14 cellular contexts compared by ENCODE assay signal in the genomic region with DNA sequence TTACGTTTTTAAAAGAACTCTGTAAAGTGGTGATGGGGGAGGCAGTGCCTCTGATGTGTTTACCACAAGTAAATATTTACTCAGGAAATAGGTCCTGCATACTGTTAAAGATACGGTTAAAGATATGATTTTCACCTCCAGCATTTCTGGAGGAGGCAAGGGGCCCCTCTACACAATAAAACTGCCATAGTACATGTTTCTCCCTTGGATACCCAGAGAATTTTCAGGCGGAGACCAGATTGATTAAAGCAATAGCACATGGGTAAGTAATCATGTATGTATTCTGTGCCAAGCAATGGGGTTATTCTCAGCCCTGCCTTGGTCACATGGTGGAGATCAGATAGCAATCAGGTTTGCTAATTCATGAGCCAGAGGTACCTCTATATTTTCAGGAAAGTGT. TPM values are rescaled to one million over a fixed set of nuclear protein-coding genes. Genes with fewer than 3 reads are reported as not detected.
A peak's percentile ranks its signal among the peaks of the same experiment; 100 is the strongest.
DNase-seq lines count a peak whose midpoint lies in the region; ATAC-seq, FAIRE-seq and TF ChIP-seq lines count a peak whose summit lies in the region.
"Had no signal": no experiment of that assay in that cellular context is flagged by ENCODE, and none has a peak within 500 bp of the region (broad histone marks: within the 10 kb centered on the region; RNA-seq: fewer than 3 reads in every experiment).

No MANE protein-coding gene starts in this region.

- H3K36me3 Mint-ChIP-seq in activated naive CD4-positive, alpha-beta T cell treated with anti-CD3 and anti-CD28 coated beads, Interleukin-2, amount 50 U/mL, for 24 hours = peaks cover 4% of the 10 kb centered on the region
- peaks cover 58% of the 10 kb centered on the region for H3K36me3 Mint-ChIP-seq in central memory CD8-positive, alpha-beta T cell (ENCODE audit: insufficient read depth)
- H3K36me3 Mint-ChIP-seq in type B pancreatic cell = peaks cover 6% of the 10 kb centered on the region
- H3K36me3 Mint-ChIP-seq: mesothelial cell of epicardium had no signal

- peak; percentile 63 for ATAC-seq in central memory CD8-positive, alpha-beta T cell (replicated peaks; ENCODE audit: extremely low read depth, poor library complexity, severe bottlenecking)
- no peak for ATAC-seq in HG03354 (IDR thresholded peaks at IDR 0.05; ENCODE audit: poor library complexity, severe bottlenecking, unreplicated experiment)
- ATAC-seq: psoas muscle had no signal

- H3K4me1 Mint-ChIP-seq in activated naive CD4-positive, alpha-beta T cell treated with anti-CD3 and anti-CD28 coated beads, Interleukin-2, amount 50 U/mL, for 24 hours = peaks cover 82% of the 10 kb centered on the region
- H3K4me1 Mint-ChIP-seq in central memory CD8-positive, alpha-beta T cell = peaks cover 50% of the 10 kb centered on the region
- H3K4me1 Mint-ChIP-seq in type B pancreatic cell (ENCODE audit: unreplicated experiment) = peaks cover 21% of the 10 kb centered on the region

- DNase-seq in activated naive CD4-positive, alpha-beta T cell (lab: John Stamatoyannopoulos, UW) = no peak
- DNase-seq in NCI-H748 (lab: John Stamatoyannopoulos, UW; ENCODE audit: unreplicated experiment) (peak; percentile 59), H54 (ENCODE audit: insufficient read length, low spot score) (no peak), type B pancreatic cell (ENCODE audit: extremely low spot score, unreplicated experiment) (no peak), glomerular visceral epithelial cell (ENCODE audit: extremely low spot score) (no peak)
- no peak for DNase-seq in central memory CD8-positive, alpha-beta T cell (ENCODE audit: low spot score in 2 of 2)
- DNase-seq: BE2C; NCI-H446; psoas muscle; RPMI8226; stimulated activated CD4-positive, alpha-beta T cell treated with anti-CD3 and anti-CD28 coated beads, Interleukin-2, amount 100 ng/mL, for 24 hours had no signal

- peaks cover 5% of the 10 kb centered on the region for H3K9me3 Mint-ChIP-seq in activated naive CD4-positive, alpha-beta T cell treated with anti-CD3 and anti-CD28 coated beads, Interleukin-2, amount 50 U/mL, for 24 hours
- peaks cover 6% of the 10 kb centered on the region for H3K9me3 Mint-ChIP-seq in central memory CD8-positive, alpha-beta T cell
- H3K9me3 Mint-ChIP-seq in type B pancreatic cell = peaks cover 6% of the 10 kb centered on the region

- peak overlapping the region; percentile 81 for H3K4me3 Mint-ChIP-seq in activated naive CD4-positive, alpha-beta T cell treated with anti-CD3 and anti-CD28 coated beads, Interleukin-2, amount 50 U/mL, for 24 hours
- H3K4me3 Mint-ChIP-seq in central memory CD8-positive, alpha-beta T cell = peak overlapping the region; percentile 63
- H3K4me3 Mint-ChIP-seq in type B pancreatic cell = no peak overlapping the region
- H3K4me3 Mint-ChIP-seq: mesothelial cell of epicardium had no signal

- no peak for TF ChIP-seq POLR2A in H54 (IDR thresholded peaks at IDR 0.05; ENCODE audit: low read depth, low read length)

- no peak for TF ChIP-seq CTCF in type B pancreatic cell (conservative IDR thresholded peaks at IDR 0.05)

- no peak for FAIRE-seq in H54 (lab: Jason Lieb, UNC)

- no peaks in the 10 kb centered on the region for H3K27me3 Mint-ChIP-seq in activated naive CD4-positive, alpha-beta T cell treated with anti-CD3 and anti-CD28 coated beads, Interleukin-2, amount 50 U/mL, for 24 hours
- H3K27me3 Mint-ChIP-seq in central memory CD8-positive, alpha-beta T cell = no peaks in the 10 kb centered on the region
- H3K27me3 Mint-ChIP-seq in type B pancreatic cell = peaks cover 4% of the 10 kb centered on the region

- peak overlapping the region; percentile 96 for H3K27ac Mint-ChIP-seq in activated naive CD4-positive, alpha-beta T cell treated with anti-CD3 and anti-CD28 coated beads, Interleukin-2, amount 50 U/mL, for 24 hours
- peak overlapping the region; percentile 82 for H3K27ac Mint-ChIP-seq in central memory CD8-positive, alpha-beta T cell (ENCODE audit: low read depth)
- H3K27ac Mint-ChIP-seq in type B pancreatic cell = no peak overlapping the region
- H3K27ac Mint-ChIP-seq: mesothelial cell of epicardium had no signal

RNA-seq across cellular contexts. Expression of gene RIPOR2, which starts 9.6 kb away (rescaled TPM):
- total RNA-seq in type B pancreatic cell (ENCODE audit: low replicate concordance) = 2.1 and 4.2 TPM in 2 replicates
